Comparison of ENCODE assay signal across 1 cellular context in the genomic region with DNA sequence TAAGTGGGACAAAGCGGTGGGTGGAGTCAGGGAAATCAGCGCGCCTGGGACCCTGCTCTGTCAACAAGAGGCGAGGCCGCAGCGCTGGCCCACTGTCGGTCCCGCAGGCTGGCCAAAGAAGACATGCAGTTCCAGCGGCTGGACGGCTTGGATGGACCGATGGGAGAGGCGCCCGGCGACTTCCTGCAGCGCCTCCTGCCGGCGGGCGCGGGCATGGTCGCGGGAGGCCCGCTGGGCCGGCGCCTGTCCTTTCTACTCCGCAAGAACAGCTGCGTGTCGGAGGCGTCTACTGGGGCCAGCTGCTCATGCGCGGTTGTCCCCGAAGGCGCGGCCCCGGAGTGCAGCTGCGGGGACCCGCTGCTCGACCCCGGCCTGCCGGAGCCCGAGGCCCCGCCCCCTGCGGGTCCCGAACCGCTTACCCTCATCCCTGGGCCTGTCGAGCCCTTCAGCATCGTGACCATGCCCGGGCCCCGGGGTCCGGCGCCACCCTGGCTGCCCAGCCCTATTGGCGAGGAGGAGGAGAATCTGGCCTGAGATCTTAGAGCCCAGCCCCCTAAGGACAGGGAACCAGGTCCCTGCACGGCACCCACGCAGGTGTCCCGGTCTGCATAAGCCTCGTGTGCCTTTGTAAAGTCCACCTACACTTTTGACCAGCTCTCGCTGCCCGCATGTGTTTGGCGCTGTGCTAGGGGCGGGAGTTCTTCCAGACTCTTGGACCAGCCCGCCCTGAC.
A peak's percentile ranks its signal among the peaks of the same experiment; 100 is the strongest.
TF ChIP-seq lines count a peak whose summit lies in the region.

No MANE protein-coding gene starts in this region.

TF ChIP-seq in WTC11, 78 proteins besides CTCF, POLR2A, EP300 and RAD21 (continued from another document and continues in another):
- TF ChIP-seq, protein P1, sequence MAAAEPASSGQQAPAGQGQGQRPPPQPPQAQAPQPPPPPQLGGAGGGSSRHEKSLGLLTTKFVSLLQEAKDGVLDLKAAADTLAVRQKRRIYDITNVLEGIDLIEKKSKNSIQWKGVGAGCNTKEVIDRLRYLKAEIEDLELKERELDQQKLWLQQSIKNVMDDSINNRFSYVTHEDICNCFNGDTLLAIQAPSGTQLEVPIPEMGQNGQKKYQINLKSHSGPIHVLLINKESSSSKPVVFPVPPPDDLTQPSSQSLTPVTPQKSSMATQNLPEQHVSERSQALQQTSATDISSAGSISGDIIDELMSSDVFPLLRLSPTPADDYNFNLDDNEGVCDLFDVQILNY (CRISPR knock-in tag; IDR thresholded peaks at IDR 0.05), result no peak
- 0 out of 2 replicates have a peak, but pooled peaks have one; percentile 31 for TF ChIP-seq FOXK1 (CRISPR knock-in tag; IDR thresholded peaks at IDR 0.05)
- TF ChIP-seq, protein P2, sequence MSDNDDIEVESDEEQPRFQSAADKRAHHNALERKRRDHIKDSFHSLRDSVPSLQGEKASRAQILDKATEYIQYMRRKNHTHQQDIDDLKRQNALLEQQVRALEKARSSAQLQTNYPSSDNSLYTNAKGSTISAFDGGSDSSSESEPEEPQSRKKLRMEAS (CRISPR knock-in tag; IDR thresholded peaks at IDR 0.05), result no peak
- TF ChIP-seq, protein P3, sequence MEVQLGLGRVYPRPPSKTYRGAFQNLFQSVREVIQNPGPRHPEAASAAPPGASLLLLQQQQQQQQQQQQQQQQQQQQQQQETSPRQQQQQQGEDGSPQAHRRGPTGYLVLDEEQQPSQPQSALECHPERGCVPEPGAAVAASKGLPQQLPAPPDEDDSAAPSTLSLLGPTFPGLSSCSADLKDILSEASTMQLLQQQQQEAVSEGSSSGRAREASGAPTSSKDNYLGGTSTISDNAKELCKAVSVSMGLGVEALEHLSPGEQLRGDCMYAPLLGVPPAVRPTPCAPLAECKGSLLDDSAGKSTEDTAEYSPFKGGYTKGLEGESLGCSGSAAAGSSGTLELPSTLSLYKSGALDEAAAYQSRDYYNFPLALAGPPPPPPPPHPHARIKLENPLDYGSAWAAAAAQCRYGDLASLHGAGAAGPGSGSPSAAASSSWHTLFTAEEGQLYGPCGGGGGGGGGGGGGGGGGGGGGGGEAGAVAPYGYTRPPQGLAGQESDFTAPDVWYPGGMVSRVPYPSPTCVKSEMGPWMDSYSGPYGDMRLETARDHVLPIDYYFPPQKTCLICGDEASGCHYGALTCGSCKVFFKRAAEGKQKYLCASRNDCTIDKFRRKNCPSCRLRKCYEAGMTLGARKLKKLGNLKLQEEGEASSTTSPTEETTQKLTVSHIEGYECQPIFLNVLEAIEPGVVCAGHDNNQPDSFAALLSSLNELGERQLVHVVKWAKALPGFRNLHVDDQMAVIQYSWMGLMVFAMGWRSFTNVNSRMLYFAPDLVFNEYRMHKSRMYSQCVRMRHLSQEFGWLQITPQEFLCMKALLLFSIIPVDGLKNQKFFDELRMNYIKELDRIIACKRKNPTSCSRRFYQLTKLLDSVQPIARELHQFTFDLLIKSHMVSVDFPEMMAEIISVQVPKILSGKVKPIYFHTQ (CRISPR knock-in tag; IDR thresholded peaks at IDR 0.05), result peak; percentile 56; the same call in 1 of the 2 replicates
- TF ChIP-seq GABPB1 (CRISPR knock-in tag; IDR thresholded peaks at IDR 0.05), result no peak
- no peak for TF ChIP-seq GTF2I (CRISPR knock-in tag; conservative IDR thresholded peaks at IDR 0.05)
- TF ChIP-seq, protein P4, sequence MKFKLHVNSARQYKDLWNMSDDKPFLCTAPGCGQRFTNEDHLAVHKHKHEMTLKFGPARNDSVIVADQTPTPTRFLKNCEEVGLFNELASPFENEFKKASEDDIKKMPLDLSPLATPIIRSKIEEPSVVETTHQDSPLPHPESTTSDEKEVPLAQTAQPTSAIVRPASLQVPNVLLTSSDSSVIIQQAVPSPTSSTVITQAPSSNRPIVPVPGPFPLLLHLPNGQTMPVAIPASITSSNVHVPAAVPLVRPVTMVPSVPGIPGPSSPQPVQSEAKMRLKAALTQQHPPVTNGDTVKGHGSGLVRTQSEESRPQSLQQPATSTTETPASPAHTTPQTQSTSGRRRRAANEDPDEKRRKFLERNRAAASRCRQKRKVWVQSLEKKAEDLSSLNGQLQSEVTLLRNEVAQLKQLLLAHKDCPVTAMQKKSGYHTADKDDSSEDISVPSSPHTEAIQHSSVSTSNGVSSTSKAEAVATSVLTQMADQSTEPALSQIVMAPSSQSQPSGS (CRISPR knock-in tag; IDR thresholded peaks at IDR 0.05; ENCODE audit: borderline replicate concordance, low read depth), result no peak
- TF ChIP-seq, protein P5, sequence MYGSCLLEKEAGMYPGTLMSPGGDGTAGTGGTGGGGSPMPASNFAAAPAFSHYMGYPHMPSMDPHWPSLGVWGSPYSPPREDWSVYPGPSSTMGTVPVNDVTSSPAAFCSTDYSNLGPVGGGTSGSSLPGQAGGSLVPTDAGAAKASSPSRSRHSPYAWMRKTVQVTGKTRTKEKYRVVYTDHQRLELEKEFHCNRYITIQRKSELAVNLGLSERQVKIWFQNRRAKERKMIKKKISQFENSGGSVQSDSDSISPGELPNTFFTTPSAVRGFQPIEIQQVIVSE (CRISPR knock-in tag; IDR thresholded peaks at IDR 0.05; ENCODE audit: borderline replicate concordance), result no peak
- TF ChIP-seq, protein P6, sequence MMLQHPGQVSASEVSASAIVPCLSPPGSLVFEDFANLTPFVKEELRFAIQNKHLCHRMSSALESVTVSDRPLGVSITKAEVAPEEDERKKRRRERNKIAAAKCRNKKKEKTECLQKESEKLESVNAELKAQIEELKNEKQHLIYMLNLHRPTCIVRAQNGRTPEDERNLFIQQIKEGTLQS (CRISPR knock-in tag; conservative IDR thresholded peaks at IDR 0.05), result no peak
- TF ChIP-seq, protein P7, sequence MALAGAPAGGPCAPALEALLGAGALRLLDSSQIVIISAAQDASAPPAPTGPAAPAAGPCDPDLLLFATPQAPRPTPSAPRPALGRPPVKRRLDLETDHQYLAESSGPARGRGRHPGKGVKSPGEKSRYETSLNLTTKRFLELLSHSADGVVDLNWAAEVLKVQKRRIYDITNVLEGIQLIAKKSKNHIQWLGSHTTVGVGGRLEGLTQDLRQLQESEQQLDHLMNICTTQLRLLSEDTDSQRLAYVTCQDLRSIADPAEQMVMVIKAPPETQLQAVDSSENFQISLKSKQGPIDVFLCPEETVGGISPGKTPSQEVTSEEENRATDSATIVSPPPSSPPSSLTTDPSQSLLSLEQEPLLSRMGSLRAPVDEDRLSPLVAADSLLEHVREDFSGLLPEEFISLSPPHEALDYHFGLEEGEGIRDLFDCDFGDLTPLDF (CRISPR knock-in tag; IDR thresholded peaks at IDR 0.05), result no peak
- TF ChIP-seq ZNF121 (CRISPR knock-in tag; IDR thresholded peaks at IDR 0.05), result peak; percentile 65
- no peak for TF ChIP-seq JUN (CRISPR knock-in tag; IDR thresholded peaks at IDR 0.05)
- TF ChIP-seq NFATC4 (CRISPR knock-in tag; IDR thresholded peaks at IDR 0.05), result no peak
- TF ChIP-seq, protein P8, sequence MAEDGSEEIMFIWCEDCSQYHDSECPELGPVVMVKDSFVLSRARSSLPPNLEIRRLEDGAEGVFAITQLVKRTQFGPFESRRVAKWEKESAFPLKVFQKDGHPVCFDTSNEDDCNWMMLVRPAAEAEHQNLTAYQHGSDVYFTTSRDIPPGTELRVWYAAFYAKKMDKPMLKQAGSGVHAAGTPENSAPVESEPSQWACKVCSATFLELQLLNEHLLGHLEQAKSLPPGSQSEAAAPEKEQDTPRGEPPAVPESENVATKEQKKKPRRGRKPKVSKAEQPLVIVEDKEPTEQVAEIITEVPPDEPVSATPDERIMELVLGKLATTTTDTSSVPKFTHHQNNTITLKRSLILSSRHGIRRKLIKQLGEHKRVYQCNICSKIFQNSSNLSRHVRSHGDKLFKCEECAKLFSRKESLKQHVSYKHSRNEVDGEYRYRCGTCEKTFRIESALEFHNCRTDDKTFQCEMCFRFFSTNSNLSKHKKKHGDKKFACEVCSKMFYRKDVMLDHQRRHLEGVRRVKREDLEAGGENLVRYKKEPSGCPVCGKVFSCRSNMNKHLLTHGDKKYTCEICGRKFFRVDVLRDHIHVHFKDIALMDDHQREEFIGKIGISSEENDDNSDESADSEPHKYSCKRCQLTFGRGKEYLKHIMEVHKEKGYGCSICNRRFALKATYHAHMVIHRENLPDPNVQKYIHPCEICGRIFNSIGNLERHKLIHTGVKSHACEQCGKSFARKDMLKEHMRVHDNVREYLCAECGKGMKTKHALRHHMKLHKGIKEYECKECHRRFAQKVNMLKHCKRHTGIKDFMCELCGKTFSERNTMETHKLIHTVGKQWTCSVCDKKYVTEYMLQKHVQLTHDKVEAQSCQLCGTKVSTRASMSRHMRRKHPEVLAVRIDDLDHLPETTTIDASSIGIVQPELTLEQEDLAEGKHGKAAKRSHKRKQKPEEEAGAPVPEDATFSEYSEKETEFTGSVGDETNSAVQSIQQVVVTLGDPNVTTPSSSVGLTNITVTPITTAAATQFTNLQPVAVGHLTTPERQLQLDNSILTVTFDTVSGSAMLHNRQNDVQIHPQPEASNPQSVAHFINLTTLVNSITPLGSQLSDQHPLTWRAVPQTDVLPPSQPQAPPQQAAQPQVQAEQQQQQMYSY (CRISPR knock-in tag; IDR thresholded peaks at IDR 0.05), result no peak
- no peak for TF ChIP-seq TCF7 (CRISPR knock-in tag; IDR thresholded peaks at IDR 0.05; ENCODE audit: low read depth)
- TF ChIP-seq, protein P9, sequence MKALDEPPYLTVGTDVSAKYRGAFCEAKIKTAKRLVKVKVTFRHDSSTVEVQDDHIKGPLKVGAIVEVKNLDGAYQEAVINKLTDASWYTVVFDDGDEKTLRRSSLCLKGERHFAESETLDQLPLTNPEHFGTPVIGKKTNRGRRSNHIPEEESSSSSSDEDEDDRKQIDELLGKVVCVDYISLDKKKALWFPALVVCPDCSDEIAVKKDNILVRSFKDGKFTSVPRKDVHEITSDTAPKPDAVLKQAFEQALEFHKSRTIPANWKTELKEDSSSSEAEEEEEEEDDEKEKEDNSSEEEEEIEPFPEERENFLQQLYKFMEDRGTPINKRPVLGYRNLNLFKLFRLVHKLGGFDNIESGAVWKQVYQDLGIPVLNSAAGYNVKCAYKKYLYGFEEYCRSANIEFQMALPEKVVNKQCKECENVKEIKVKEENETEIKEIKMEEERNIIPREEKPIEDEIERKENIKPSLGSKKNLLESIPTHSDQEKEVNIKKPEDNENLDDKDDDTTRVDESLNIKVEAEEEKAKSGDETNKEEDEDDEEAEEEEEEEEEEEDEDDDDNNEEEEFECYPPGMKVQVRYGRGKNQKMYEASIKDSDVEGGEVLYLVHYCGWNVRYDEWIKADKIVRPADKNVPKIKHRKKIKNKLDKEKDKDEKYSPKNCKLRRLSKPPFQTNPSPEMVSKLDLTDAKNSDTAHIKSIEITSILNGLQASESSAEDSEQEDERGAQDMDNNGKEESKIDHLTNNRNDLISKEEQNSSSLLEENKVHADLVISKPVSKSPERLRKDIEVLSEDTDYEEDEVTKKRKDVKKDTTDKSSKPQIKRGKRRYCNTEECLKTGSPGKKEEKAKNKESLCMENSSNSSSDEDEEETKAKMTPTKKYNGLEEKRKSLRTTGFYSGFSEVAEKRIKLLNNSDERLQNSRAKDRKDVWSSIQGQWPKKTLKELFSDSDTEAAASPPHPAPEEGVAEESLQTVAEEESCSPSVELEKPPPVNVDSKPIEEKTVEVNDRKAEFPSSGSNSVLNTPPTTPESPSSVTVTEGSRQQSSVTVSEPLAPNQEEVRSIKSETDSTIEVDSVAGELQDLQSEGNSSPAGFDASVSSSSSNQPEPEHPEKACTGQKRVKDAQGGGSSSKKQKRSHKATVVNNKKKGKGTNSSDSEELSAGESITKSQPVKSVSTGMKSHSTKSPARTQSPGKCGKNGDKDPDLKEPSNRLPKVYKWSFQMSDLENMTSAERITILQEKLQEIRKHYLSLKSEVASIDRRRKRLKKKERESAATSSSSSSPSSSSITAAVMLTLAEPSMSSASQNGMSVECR (CRISPR knock-in tag; IDR thresholded peaks at IDR 0.05; ENCODE audit: borderline replicate concordance), result no peak
- no peak for TF ChIP-seq HMGA2 (CRISPR knock-in tag; IDR thresholded peaks at IDR 0.05)
- TF ChIP-seq STAT6 (CRISPR knock-in tag; conservative IDR thresholded peaks at IDR 0.05; ENCODE audit: low read depth), result no peak
- TF ChIP-seq ERG (CRISPR knock-in tag; IDR thresholded peaks at IDR 0.05), result peak; percentile 66; the same call in 1 of the 2 replicates
- no peak for TF ChIP-seq OVOL2 (CRISPR knock-in tag; IDR thresholded peaks at IDR 0.05; ENCODE audit: borderline replicate concordance)
- no peak for TF ChIP-seq ZNF317 (CRISPR knock-in tag; IDR thresholded peaks at IDR 0.05; ENCODE audit: borderline replicate concordance, low read depth)
- no peak for TF ChIP-seq NFYB (CRISPR knock-in tag; conservative IDR thresholded peaks at IDR 0.05; ENCODE audit: low read depth)
- TF ChIP-seq SMAD3 (CRISPR knock-in tag; IDR thresholded peaks at IDR 0.05; ENCODE audit: borderline replicate concordance), result no peak
- 0 out of 2 replicates have a peak, but pooled peaks have one; percentile 27 for TF ChIP-seq ZNF671 (CRISPR knock-in tag; IDR thresholded peaks at IDR 0.05)
- TF ChIP-seq ZNF396 (CRISPR knock-in tag; IDR thresholded peaks at IDR 0.05; ENCODE audit: borderline replicate concordance), result no peak
- TF ChIP-seq ESRRA (CRISPR knock-in tag; IDR thresholded peaks at IDR 0.05; ENCODE audit: borderline replicate concordance), result no peak
